ENCODE assay signal across 14 cellular contexts in genomic region chr1:206029484-206029883, GRCh38. TPM values are rescaled to one million over a fixed set of nuclear protein-coding genes. Genes with fewer than 3 reads are reported as not detected.
DNase-seq lines count a peak whose midpoint lies in the region; TF ChIP-seq lines count a peak whose summit lies in the region.
"Had no signal": no experiment of that assay in that cellular context is flagged by ENCODE, and none has a peak within 500 bp of the region (broad histone marks: within the 10 kb centered on the region; RNA-seq: fewer than 3 reads in every experiment).

No MANE protein-coding gene starts in this region.

- DNase-seq in GM03348 (ENCODE audit: low spot score): peak; percentile 27
- DNase-seq in WERI-Rb-1: peak; percentile 8
- peak; percentile 3 for DNase-seq in fibroblast of the conjunctiva (ENCODE audit: low read depth)
- peak; percentile 51 for DNase-seq in prostate gland (ENCODE audit: low spot score)
- no peak for DNase-seq in cerebellar nuclear complex (lab: John Stamatoyannopoulos, UW)
- no peak for DNase-seq in NCI-H2029 treated with DMSO at 0.1 percent for 48 hours (lab: John Stamatoyannopoulos, UW)
- DNase-seq in stimulated activated CD4-positive, alpha-beta T cell treated with anti-CD3 and anti-CD28 coated beads, Interleukin-12 subunit alpha, Interleukin-12 subunit beta, amount 100 ng/mL, for 4 hours: no peak
- no peak for DNase-seq in Kasumi-1 (lab: John Stamatoyannopoulos, UW)
- DNase-seq: activated T-cell treated with anti-CD3 and anti-CD28 coated beads, Interleukin-2, amount 50 U/mL, for 48 hours; AML-193; dermis blood vessel endothelial cell; DMS79; heart right ventricle had no signal

- no peaks in the 10 kb centered on the region for H3K4me1 ChIP-seq in prostate gland (replicated peaks)

- intact Hi-C loops in prostate gland (cut with DNase I): no loop called here

- H3K36me3 ChIP-seq in WERI-Rb-1 (no peaks in the 10 kb centered on the region), prostate gland (no peaks in the 10 kb centered on the region)
- H3K36me3 ChIP-seq: heart right ventricle had no signal

- 11% methylated on average over 4 of the region's 4 CpGs for WGBS in prostate gland

- no peak overlapping the region for H3K4me3 ChIP-seq in WERI-Rb-1 (ENCODE audit: low read depth, low read length)
- no peak overlapping the region for H3K4me3 ChIP-seq in prostate gland
- H3K4me3 ChIP-seq: GM12878, heart right ventricle had no signal

- H3K27ac ChIP-seq in WERI-Rb-1 (no peak overlapping the region), prostate gland (no peak overlapping the region)
- H3K27ac ChIP-seq: heart right ventricle had no signal

- no peak for TF ChIP-seq CTCF in WERI-Rb-1 (IDR thresholded peaks at IDR 0.05; ENCODE audit: low read depth, low read length)
- no peak for TF ChIP-seq CTCF in prostate gland (IDR thresholded peaks at IDR 0.05)

- H3K9me3 ChIP-seq in WERI-Rb-1 (ENCODE audit: severe bottlenecking) (peaks cover 3% of the 10 kb centered on the region), prostate gland (no peaks in the 10 kb centered on the region)

- peaks cover 16% of the 10 kb centered on the region for H3K27me3 ChIP-seq in WERI-Rb-1 (ENCODE audit: insufficient read depth, low read depth, severe bottlenecking)
- H3K27me3 ChIP-seq in prostate gland (replicated peaks; ENCODE audit: insufficient read depth): peaks cover 4% of the 10 kb centered on the region

- no peak for TF ChIP-seq POLR2A in prostate gland (IDR thresholded peaks at IDR 0.05)

RNA-seq across cellular contexts. Expression of gene CTSE, which starts 5.8 kb away (rescaled TPM):
- total RNA-seq in prostate gland: not detected
- total RNA-seq: dermis blood vessel endothelial cell, heart right ventricle had no signal

RNA-seq across cellular contexts. Expression of gene RHEX, which starts 23.5 kb away (rescaled TPM):
- total RNA-seq in prostate gland: 1 to 10 TPM in 1 of 2 donors, not detected in 1; 3.9 TPM
- total RNA-seq: dermis blood vessel endothelial cell had no signal

RNA-seq across cellular contexts. Expression of gene RAB7B, which starts 26.3 kb away (rescaled TPM):
- 10 to 100 TPM; 16.1 to 17.5 TPM for total RNA-seq in prostate gland
- total RNA-seq: dermis blood vessel endothelial cell, GM12878 had no signal

Comparison
In these comparisons a context has a peak if more than half of its experiments do, and no peak if none do; other contexts are left out.
1. DNase-seq: peak in GM03348 (single experiment), WERI-Rb-1 (single experiment), fibroblast of the conjunctiva (single experiment) and prostate gland (single experiment); none in cerebellar nuclear complex (0 of 2), NCI-H2029 treated with DMSO at 0.1 percent for 48 hours (single experiment), stimulated activated CD4-positive, alpha-beta T cell treated with anti-CD3 and anti-CD28 coated beads, Interleukin-12 subunit alpha, Interleukin-12 subunit beta, amount 100 ng/mL, for 4 hours (single experiment) and Kasumi-1 (0 of 2).